In genomic region chr12:48022180-48022521, GRCh38 we compare ENCODE assay signal across 29 cellular contexts. TPM values are rescaled to one million over a fixed set of nuclear protein-coding genes. Genes with fewer than 3 reads are reported as not detected.
"Had no signal": no experiment of that assay in that cellular context is flagged by ENCODE, and none has a peak within 500 bp of the region (broad histone marks: within the 10 kb centered on the region; RNA-seq: fewer than 3 reads in every experiment).

No MANE protein-coding gene starts in this region.

- H3K9me3 ChIP-seq: heart left ventricle, thoracic aorta, vagina had no signal

- H3K9me3 Mint-ChIP-seq: activated B cell treated with CpG ODN at 0.5 μM for 24 hours; activated CD8-positive, alpha-beta T cell treated with anti-CD3 and anti-CD28 coated beads for 36 hours; activated naive CD4-positive, alpha-beta T cell treated with anti-CD3 and anti-CD28 coated beads, Interleukin-2, amount 50 U/mL, for 24 hours; activated naive CD8-positive, alpha-beta T cell treated with anti-CD3 and anti-CD28 coated beads, Interleukin-2, amount 50 U/mL, for 24 hours; activated T-cell treated with anti-CD3 and anti-CD28 coated beads, Interleukin-2, amount 50 U/mL, for 4 hours; activated T-helper 17 cell treated with anti-CD3 and anti-CD28 coated beads, Interleukin-2, amount 50 U/mL, for 72 hours; effector memory CD8-positive, alpha-beta T cell; naive thymus-derived CD4-positive, alpha-beta T cell had no signal

- H3K27me3 ChIP-seq: vagina had no signal

- H3K4me3 Mint-ChIP-seq: activated B cell treated with CpG ODN at 0.5 μM for 24 hours; activated CD8-positive, alpha-beta T cell treated with anti-CD3 and anti-CD28 coated beads for 36 hours; activated naive CD4-positive, alpha-beta T cell treated with anti-CD3 and anti-CD28 coated beads, Interleukin-2, amount 50 U/mL, for 24 hours; activated naive CD8-positive, alpha-beta T cell treated with anti-CD3 and anti-CD28 coated beads, Interleukin-2, amount 50 U/mL, for 24 hours; activated T-cell treated with anti-CD3 and anti-CD28 coated beads, Interleukin-2, amount 50 U/mL, for 4 hours; activated T-helper 17 cell treated with anti-CD3 and anti-CD28 coated beads, Interleukin-2, amount 50 U/mL, for 72 hours; effector memory CD8-positive, alpha-beta T cell had no signal

- H3K27ac ChIP-seq: foreskin keratinocyte, skin epidermis, thoracic aorta, vagina had no signal

- H3K4me1 Mint-ChIP-seq: activated B cell treated with CpG ODN at 0.5 μM for 24 hours; activated naive CD4-positive, alpha-beta T cell treated with anti-CD3 and anti-CD28 coated beads, Interleukin-2, amount 50 U/mL, for 24 hours; activated naive CD8-positive, alpha-beta T cell treated with anti-CD3 and anti-CD28 coated beads, Interleukin-2, amount 50 U/mL, for 24 hours; activated T-helper 17 cell treated with anti-CD3 and anti-CD28 coated beads, Interleukin-2, amount 50 U/mL, for 72 hours; naive thymus-derived CD4-positive, alpha-beta T cell had no signal

- H3K4me3 ChIP-seq: heart left ventricle, skin epidermis, thoracic aorta, vagina had no signal

- DNase-seq: activated B cell treated with CpG ODN at 0.5 μM for 24 hours; activated CD4-positive, alpha-beta T cell treated with anti-CD3 and anti-CD28 coated beads, Interleukin-2, amount 50 U/mL, for 1 hour; activated CD8-positive, alpha-beta T cell treated with anti-CD3 and anti-CD28 coated beads for 36 hours; activated naive CD8-positive, alpha-beta T cell treated with anti-CD3 and anti-CD28 coated beads, Interleukin-2, amount 50 U/mL, for 24 hours; activated T-cell treated with anti-CD3 and anti-CD28 coated beads, Interleukin-2, amount 50 U/mL, for 4 hours; amygdala; caudate nucleus; cortex of kidney; effector memory CD8-positive, alpha-beta T cell; foreskin keratinocyte; heart left ventricle; kidney glomerular epithelial cell; naive thymus-derived CD4-positive, alpha-beta T cell; stimulated activated CD4-positive, alpha-beta T cell treated with anti-CD3 and anti-CD28 coated beads, Interleukin-12 subunit alpha, Interleukin-12 subunit beta, amount 100 ng/mL, for 4 hours; stimulated activated CD4-positive, alpha-beta T cell treated with anti-CD3 and anti-CD28 coated beads, Interleukin-4, amount 100 ng/mL, for 1 hour; stimulated activated naive CD8-positive, alpha-beta T cell treated with anti-CD3 and anti-CD28 coated beads, Interleukin-15, Interleukin-2, amounts not matched to agents 100 U/mL and 50 U/mL, for 24 hours; T-helper 2 cell had no signal

- H3K27ac Mint-ChIP-seq: activated B cell treated with CpG ODN at 0.5 μM for 24 hours; activated CD8-positive, alpha-beta T cell treated with anti-CD3 and anti-CD28 coated beads for 36 hours; activated naive CD8-positive, alpha-beta T cell treated with anti-CD3 and anti-CD28 coated beads, Interleukin-2, amount 50 U/mL, for 24 hours; activated T-helper 17 cell treated with anti-CD3 and anti-CD28 coated beads, Interleukin-2, amount 50 U/mL, for 72 hours; effector memory CD8-positive, alpha-beta T cell; naive thymus-derived CD4-positive, alpha-beta T cell had no signal

- H3K4me1 ChIP-seq: foreskin keratinocyte, vagina had no signal

- ATAC-seq: activated CD8-positive, alpha-beta T cell treated with anti-CD3 and anti-CD28 coated beads for 36 hours; activated naive CD8-positive, alpha-beta T cell treated with anti-CD3 and anti-CD28 coated beads, Interleukin-2, amount 50 U/mL, for 24 hours; activated T-cell treated with anti-CD3 and anti-CD28 coated beads, Interleukin-2, amount 50 U/mL, for 4 hours; activated T-helper 17 cell treated with anti-CD3 and anti-CD28 coated beads, Interleukin-2, amount 50 U/mL, for 72 hours; effector memory CD8-positive, alpha-beta T cell; esophagus mucosa; left lobe of liver; naive thymus-derived CD4-positive, alpha-beta T cell; sciatic nerve; stimulated activated naive CD8-positive, alpha-beta T cell treated with anti-CD3 and anti-CD28 coated beads, Interleukin-15, Interleukin-2, amounts not matched to agents 100 U/mL and 50 U/mL, for 24 hours had no signal

- H3K36me3 Mint-ChIP-seq: activated naive CD4-positive, alpha-beta T cell treated with anti-CD3 and anti-CD28 coated beads, Interleukin-2, amount 50 U/mL, for 24 hours; naive thymus-derived CD4-positive, alpha-beta T cell had no signal

- H3K36me3 ChIP-seq: heart left ventricle, thoracic aorta, vagina had no signal

RNA-seq across cellular contexts. Expression of gene COL2A1, which starts 17.9 kb away (rescaled TPM):
- total RNA-seq: activated B cell treated with CpG ODN at 0.5 μM for 24 hours; activated T-helper 17 cell treated with anti-CD3 and anti-CD28 coated beads, Interleukin-2, amount 50 U/mL, for 72 hours; esophagus mucosa; lung microvascular endothelial cell; naive thymus-derived CD4-positive, alpha-beta T cell; posterior vena cava; renal cortical epithelial cell; sciatic nerve; subcutaneous adipose tissue; vagina had no signal
